1 cellular context compared by ENCODE assay signal in genomic region chr4:169334335-169334734, GRCh38.
TF ChIP-seq lines count a peak whose summit lies in the region.

No MANE protein-coding gene starts in this region.

TF ChIP-seq in GM23338, 12 proteins besides CTCF, POLR2A, EP300 and RAD21 (continued from another document):
- TF ChIP-seq ZNF462 (CRISPR knock-in tag; IDR thresholded peaks at IDR 0.05): 0 out of 2 replicates have a peak, but pooled peaks have one; percentile 45
